In genomic region chr1:156813750-156814570, GRCh38 we compare ENCODE assay signal across 1 cellular context.
TF ChIP-seq lines count a peak whose summit lies in the region.

No MANE protein-coding gene starts in this region.

TF ChIP-seq in HepG2, 621 proteins besides CTCF, POLR2A, EP300 and RAD21 (continued from another document and continues in another):
- TF ChIP-seq HMGXB3 (CRISPR knock-in tag; IDR thresholded peaks at IDR 0.05; ENCODE audit: borderline replicate concordance) (peak; percentile 57; the same call in 1 of the 2 replicates), ZNF264 (CRISPR knock-in tag; IDR thresholded peaks at IDR 0.05) (0 out of 2 replicates have a peak, but pooled peaks have one; percentile 41), USF2 (IDR thresholded peaks at IDR 0.05; ENCODE audit: low read depth, low read length) (peak; percentile 52; the same call in 1 of the 2 replicates), USF2 (CRISPR knock-in tag; IDR thresholded peaks at IDR 0.05; ENCODE audit: borderline replicate concordance) (peak; percentile 72; the same call in 1 of the 2 replicates), PCBP2 (optimal IDR thresholded peaks at IDR 0.05; ENCODE audit: low read depth, low read length, poor library complexity, severe bottlenecking) (no peak), STAT5B (CRISPR knock-in tag; IDR thresholded peaks at IDR 0.05) (no peak), RNF2 (conservative IDR thresholded peaks at IDR 0.05; ENCODE audit: low read depth) (peak; percentile 95), ZNF691 (CRISPR knock-in tag; IDR thresholded peaks at IDR 0.05; ENCODE audit: borderline replicate concordance, low read depth) (peak; percentile 60), ZNF224 (CRISPR knock-in tag; IDR thresholded peaks at IDR 0.05) (peak; percentile 67; the same call in 1 of the 2 replicates), ZNF704 (CRISPR knock-in tag; IDR thresholded peaks at IDR 0.05; ENCODE audit: borderline replicate concordance) (0 out of 2 replicates have a peak, but pooled peaks have one; percentile 56), PRPF4 (IDR thresholded peaks at IDR 0.05; ENCODE audit: low read depth, low read length, poor library complexity, severe bottlenecking) (no peak), AGO2 (optimal IDR thresholded peaks at IDR 0.05; ENCODE audit: low read depth, low read length) (no peak), GMEB1 (CRISPR knock-in tag; IDR thresholded peaks at IDR 0.05; ENCODE audit: borderline replicate concordance) (peak; percentile 49; the same call in 1 of the 2 replicates), POLR2G (IDR thresholded peaks at IDR 0.05; ENCODE audit: low read depth, low read length) (peak; percentile 45; the same call in 1 of the 2 replicates), CREB3 (CRISPR knock-in tag; IDR thresholded peaks at IDR 0.05) (no peak), ZNF577 (CRISPR knock-in tag; IDR thresholded peaks at IDR 0.05; ENCODE audit: borderline replicate concordance, low read depth) (no peak), CREB1 (IDR thresholded peaks at IDR 0.05) (no peak), CREB1 (CRISPR knock-in tag; IDR thresholded peaks at IDR 0.05) (no peak), SMAD1 (CRISPR knock-in tag; IDR thresholded peaks at IDR 0.05; ENCODE audit: borderline replicate concordance, low read depth) (no peak), HDAC6 (IDR thresholded peaks at IDR 0.05; ENCODE audit: low read depth, low read length) (no peak), TBX2 (CRISPR knock-in tag; IDR thresholded peaks at IDR 0.05; ENCODE audit: borderline replicate concordance) (peak; percentile 91), HNF4A (CRISPR knock-in tag; IDR thresholded peaks at IDR 0.05) (peak; percentile 34; the same call in 1 of the 2 replicates), XRCC5 (optimal IDR thresholded peaks at IDR 0.05; ENCODE audit: low read length) (peak; percentile 48), ZNF513 (CRISPR knock-in tag; conservative IDR thresholded peaks at IDR 0.05) (no peak), ZBTB33 (CRISPR knock-in tag; IDR thresholded peaks at IDR 0.05) (peak; percentile 98), CHD4 (IDR thresholded peaks at IDR 0.05; ENCODE audit: borderline replicate concordance, low read length) (no peak), KDM5B (CRISPR knock-in tag; IDR thresholded peaks at IDR 0.05; ENCODE audit: borderline replicate concordance) (peak; percentile 93; the same call in 1 of the 2 replicates), CENPBD1 (CRISPR knock-in tag; IDR thresholded peaks at IDR 0.05; ENCODE audit: borderline replicate concordance, low read depth) (no peak), MLXIP (CRISPR knock-in tag; IDR thresholded peaks at IDR 0.05; ENCODE audit: borderline replicate concordance) (peak; percentile 59; the same call in 1 of the 2 replicates), SMC3 (IDR thresholded peaks at IDR 0.05; ENCODE audit: low read length) (no peak), TRAFD1 (CRISPR knock-in tag; IDR thresholded peaks at IDR 0.05; ENCODE audit: borderline replicate concordance) (no peak), CCAR2 (optimal IDR thresholded peaks at IDR 0.05; ENCODE audit: low read depth, low read length) (no peak), CC2D1A (CRISPR knock-in tag; IDR thresholded peaks at IDR 0.05) (0 out of 2 replicates have a peak, but pooled peaks have one; percentile 26), ATAD3A (CRISPR knock-in tag; IDR thresholded peaks at IDR 0.05) (no peak), ASH2L (IDR thresholded peaks at IDR 0.05; ENCODE audit: insufficient read length, low read depth, low read length) (peak; percentile 24)
